Comparison of ENCODE assay signal across 10 cellular contexts in genomic region chr15:90883526-90883931, GRCh38. TPM values are rescaled to one million over a fixed set of nuclear protein-coding genes. Genes with fewer than 3 reads are reported as not detected.
DNase-seq lines count a peak whose midpoint lies in the region; ATAC-seq and TF ChIP-seq lines count a peak whose summit lies in the region.
"Had no signal": no experiment of that assay in that cellular context is flagged by ENCODE, and none has a peak within 500 bp of the region (broad histone marks: within the 10 kb centered on the region; RNA-seq: fewer than 3 reads in every experiment).

No MANE protein-coding gene starts in this region.

- peak overlapping the region; percentile 47 for H3K9ac ChIP-seq in ES-I3 (ENCODE audit: low read depth, low read length)

- H3K79me2 ChIP-seq in hepatocyte: no peaks in the 10 kb centered on the region

- no peak for TF ChIP-seq CTCF in activated B cell treated with CpG ODN at 0.5 μM for 24 hours (IDR thresholded peaks at IDR 0.05)
- no peak for TF ChIP-seq CTCF in hepatocyte (IDR thresholded peaks at IDR 0.05; ENCODE audit: poor library complexity)
- no peak for TF ChIP-seq CTCF in sigmoid colon (IDR thresholded peaks at IDR 0.05)

- POLR2A ChIA-PET in activated B cell treated with CpG ODN at 0.5 μM for 24 hours (lab: Charles Lee): interaction anchor here (1.3 to 3.6 kb wide), 7 partner anchors 10 to 65 kb away, joined by 5 to 35 read pairs (median 7); partner anchors contain the start of genes HDDC3 and UNC45A

- no peak overlapping the region for H3K27ac Mint-ChIP-seq in activated B cell treated with CpG ODN at 0.5 μM for 24 hours

- peak overlapping the region; percentile 57 for H3K4me3 Mint-ChIP-seq in activated B cell treated with CpG ODN at 0.5 μM for 24 hours

- peak overlapping the region; percentile 97 for H2AFZ ChIP-seq in hepatocyte

- CTCF ChIA-PET in activated B cell treated with CpG ODN at 0.5 μM for 24 hours (lab: Charles Lee): interaction anchor here (4.3 to 5.8 kb wide), 3 partner anchors 49 to 233 kb away, joined by 42 to 121 read pairs (median 55); partner anchors contain the start of genes HDDC3 and UNC45A

- H3K4me3 ChIP-seq in hepatocyte: no peak overlapping the region
- peak overlapping the region; percentile 36 to 71 (median 54) for H3K4me3 ChIP-seq in sigmoid colon

- H3K27ac ChIP-seq in hepatocyte (peak overlapping the region; percentile 83), sigmoid colon (peak overlapping the region; percentile 87 to 92 (median 90))

- H3K36me3 Mint-ChIP-seq in activated B cell treated with CpG ODN at 0.5 μM for 24 hours (ENCODE audit: low read depth): peaks cover 32% of the 10 kb centered on the region

- no peak for TF ChIP-seq POLR2A in sigmoid colon (IDR thresholded peaks at IDR 0.05)

- H4K20me1 ChIP-seq in hepatocyte (ENCODE audit: insufficient read depth, poor library complexity, severe bottlenecking): no peaks in the 10 kb centered on the region

- peak overlapping the region; percentile 95 for H3K4me2 ChIP-seq in hepatocyte

- H3K4me1 ChIP-seq in ES-I3 (ENCODE audit: insufficient read depth, low read length) (peaks cover 14% of the 10 kb centered on the region), hepatocyte (ENCODE audit: insufficient read depth) (peaks cover 28% of the 10 kb centered on the region), sigmoid colon (peaks cover 0 to 41% (median 35%) of the 10 kb centered on the region in 4 donors)

- peaks cover 34% of the 10 kb centered on the region for H3K4me1 Mint-ChIP-seq in activated B cell treated with CpG ODN at 0.5 μM for 24 hours

- WGBS in hepatocyte (ENCODE audit: low lambda C conversion rate, missing lambda C conversion rate): 87% methylated on average over 5 of the region's 5 CpGs
- WGBS in sigmoid colon, 2 donors: 60 to 71% methylated on average over 5 of the region's 5 CpGs

- H3K9me2 ChIP-seq in hepatocyte (replicated peaks; ENCODE audit: insufficient read depth): no peaks in the 10 kb centered on the region

- DNase-seq in activated B cell treated with CpG ODN at 0.5 μM for 24 hours (no peak), hepatocyte (ENCODE audit: low spot score) (no peak), sigmoid colon (no peak), anterior cingulate cortex (lab: John Stamatoyannopoulos, UW) (no peak), GOT3 (lab: John Stamatoyannopoulos, UW) (no peak), MV-4-11 (lab: John Stamatoyannopoulos, UW) (no peak)
- DNase-seq: activated CD4-positive, CD25-positive, alpha-beta regulatory T cell; NCI-H1930 had no signal

- ATAC-seq in activated B cell treated with CpG ODN at 0.5 μM for 24 hours (ENCODE audit: low read depth) (no peak), GM19351 (IDR thresholded peaks at IDR 0.05; ENCODE audit: unreplicated experiment) (no peak)

- intact Hi-C loops in activated B cell treated with CpG ODN at 0.5 μM for 24 hours (cut with micrococcal nuclease): no loop called here
- intact Hi-C loops in sigmoid colon (cut with DNase I): loop anchor here (10.0 kb wide), 2 partner anchors 349 to 569 kb away; no protein-coding TSS in a partner anchor

- H3K9me3 Mint-ChIP-seq in activated B cell treated with CpG ODN at 0.5 μM for 24 hours: no peaks in the 10 kb centered on the region

- no peaks in the 10 kb centered on the region for H3K27me3 Mint-ChIP-seq in activated B cell treated with CpG ODN at 0.5 μM for 24 hours

- H3K9me3 ChIP-seq in ES-I3 (ENCODE audit: control insufficient read depth, insufficient read depth, low read length): no peaks in the 10 kb centered on the region
- no peaks in the 10 kb centered on the region for H3K9me3 ChIP-seq in hepatocyte (ENCODE audit: low read depth)
- H3K9me3 ChIP-seq in sigmoid colon: no peaks in the 10 kb centered on the region

- H3K27me3 ChIP-seq in hepatocyte (no peaks in the 10 kb centered on the region), sigmoid colon (no peaks in the 10 kb centered on the region)

- H3K36me3 ChIP-seq in ES-I3 (ENCODE audit: insufficient read depth, low read length) (peaks cover 4% of the 10 kb centered on the region), hepatocyte (replicated peaks; ENCODE audit: insufficient read depth, low read depth) (no peaks in the 10 kb centered on the region), sigmoid colon (peaks cover 22 to 51% (median 37%) of the 10 kb centered on the region in 4 donors)

- TF ChIP-seq EP300 in sigmoid colon (IDR thresholded peaks at IDR 0.05): no peak

RNA-seq across cellular contexts. Expression of gene FES, which starts 0.8 kb away (rescaled TPM):
- total RNA-seq in activated B cell treated with CpG ODN at 0.5 μM for 24 hours (19.7 and 27.4 TPM in 2 replicates), hepatocyte (5.7 and 13.5 TPM in 2 replicates), sigmoid colon (10 to 100 TPM; 28.0 to 35.5 (median 30.4) TPM)
- polyA plus RNA-seq in hepatocyte (7.3 and 11.0 TPM in 2 replicates), sigmoid colon (10 to 100 TPM in 1 of 3 donors, 1 to 10 TPM in 2; 4.9 to 17.6 (median 7.2) TPM)

RNA-seq across cellular contexts. Expression of gene FURIN, which starts 15.1 kb away (rescaled TPM):
- total RNA-seq in activated B cell treated with CpG ODN at 0.5 μM for 24 hours (46.5 and 46.6 TPM in 2 replicates), hepatocyte (62.6 and 67.9 TPM in 2 replicates), sigmoid colon (10 to 100 TPM; 21.0 to 35.0 (median 24.3) TPM)
- polyA plus RNA-seq in hepatocyte (84.6 and 98.9 TPM in 2 replicates), sigmoid colon (10 to 100 TPM; 23.4 to 69.2 (median 30.1) TPM)

RNA-seq across cellular contexts. Expression of gene MAN2A2, which starts 19.6 kb away (rescaled TPM):
- total RNA-seq in activated B cell treated with CpG ODN at 0.5 μM for 24 hours (115 and 133 TPM in 2 replicates), hepatocyte (8.3 and 11.2 TPM in 2 replicates), sigmoid colon (10 to 100 TPM; 27.2 to 57.6 (median 38.4) TPM)
- polyA plus RNA-seq in hepatocyte (32.7 and 44.5 TPM in 2 replicates), sigmoid colon (10 to 100 TPM in 1 of 3 donors, 1 to 10 TPM in 2; 3.7 to 31.0 (median 4.8) TPM)

RNA-seq across cellular contexts. Expression of gene HDDC3, which starts 48.8 kb away (rescaled TPM):
- total RNA-seq in activated B cell treated with CpG ODN at 0.5 μM for 24 hours: 17.6 and 19.0 TPM in 2 replicates
- total RNA-seq in hepatocyte: 15.4 and 17.5 TPM in 2 replicates
- 13.0 and 20.0 TPM in 2 replicates for polyA plus RNA-seq in hepatocyte
- 10 to 100 TPM in 1 of 4 donors, 1 to 10 TPM in 3; 5.2 to 10.7 (median 7.0) TPM for total RNA-seq in sigmoid colon
- 10 to 100 TPM; 19.1 to 27.0 (median 24.0) TPM for polyA plus RNA-seq in sigmoid colon

RNA-seq across cellular contexts. Expression of gene UNC45A, which starts 51.6 kb away (rescaled TPM):
- total RNA-seq in activated B cell treated with CpG ODN at 0.5 μM for 24 hours: 72.8 and 73.2 TPM in 2 replicates
- total RNA-seq in hepatocyte: 55.2 and 69.8 TPM in 2 replicates
- 55.3 and 63.3 TPM in 2 replicates for polyA plus RNA-seq in hepatocyte
- total RNA-seq in sigmoid colon: 10 to 100 TPM; 36.0 to 63.5 (median 60.2) TPM
- 10 to 100 TPM; 28.8 to 50.4 (median 31.4) TPM for polyA plus RNA-seq in sigmoid colon
